ENCODE assay signal across 29 cellular contexts in genomic region chr1:243529512-243529911, GRCh38.
"Had no signal": no experiment of that assay in that cellular context is flagged by ENCODE, and none has a peak within 500 bp of the region (broad histone marks: within the 10 kb centered on the region; RNA-seq: fewer than 3 reads in every experiment).

No MANE protein-coding gene starts in this region.

- DNase-seq: hypothalamus; immature natural killer cell; kidney; left colon; left ventricle myocardium inferior; mesendoderm; naive B cell; nucleus accumbens; pancreas; posterior cingulate gyrus; retina; right cardiac atrium; sigmoid colon; small intestine; spleen; stimulated activated CD4-positive, alpha-beta T cell treated with anti-CD3 and anti-CD28 coated beads, Interleukin-4, amount 100 ng/mL, for 24 hours; stimulated activated naive CD4-positive, alpha-beta T cell treated with Interleukin-2 at 50 U/mL for 16 hours; stimulated activated naive CD8-positive, alpha-beta T cell treated with anti-CD3 and anti-CD28 coated beads, Interleukin-15, amount 100 ng/mL, for 72 hours; testis; thyroid gland; transverse colon; upper lobe of left lung had no signal

- H3K4me1 Mint-ChIP-seq: nephron had no signal

- H3K4me3 Mint-ChIP-seq: immature natural killer cell; mesothelial cell of epicardium; naive B cell; nephron; neural crest cell; stimulated activated memory B cell treated with anti-CD40 and anti-IgM and Interleukin-4, amounts not matched to agents 10 μg/mL and 1 μg/mL and 100 μg/mL, for 72 hours; stimulated activated naive CD8-positive, alpha-beta T cell treated with anti-CD3 and anti-CD28 coated beads, Interleukin-15, amount 100 ng/mL, for 72 hours had no signal

- H3K27me3 Mint-ChIP-seq: naive B cell; stimulated activated memory B cell treated with anti-CD40 and anti-IgM and Interleukin-4, amounts not matched to agents 10 μg/mL and 1 μg/mL and 100 μg/mL, for 72 hours; stimulated activated naive CD8-positive, alpha-beta T cell treated with anti-CD3 and anti-CD28 coated beads, Interleukin-15, amount 100 ng/mL, for 72 hours had no signal

- H3K4me1 ChIP-seq: left ventricle myocardium inferior, pancreas, prostate gland, spleen, testis, upper lobe of left lung, vagina had no signal

- H3K36me3 ChIP-seq: left ventricle myocardium inferior, pancreas, prostate gland, sigmoid colon, spleen, thyroid gland, transverse colon, upper lobe of left lung, vagina had no signal

- H3K4me3 ChIP-seq: left ventricle myocardium inferior, lung, pancreas, prostate gland, sigmoid colon, spleen, testis, thyroid gland, transverse colon, upper lobe of left lung, vagina had no signal

- H3K9me3 ChIP-seq: pancreas, prostate gland, sigmoid colon, testis, thyroid gland, transverse colon, upper lobe of left lung, vagina had no signal

- H3K9me3 Mint-ChIP-seq: immature natural killer cell, nephron had no signal

- ATAC-seq: left colon; pancreas; right cardiac atrium; stimulated activated memory B cell treated with anti-CD40 and anti-IgM and Interleukin-4, amounts not matched to agents 10 μg/mL and 1 μg/mL and 100 μg/mL, for 72 hours; stimulated activated naive CD8-positive, alpha-beta T cell treated with anti-CD3 and anti-CD28 coated beads, Interleukin-15, amount 100 ng/mL, for 72 hours had no signal

- H3K27me3 ChIP-seq: pancreas, sigmoid colon, spleen, testis, thyroid gland, transverse colon, upper lobe of left lung, vagina had no signal

- H3K27ac Mint-ChIP-seq: immature natural killer cell; mesothelial cell of epicardium; nephron; stimulated activated memory B cell treated with anti-CD40 and anti-IgM and Interleukin-4, amounts not matched to agents 10 μg/mL and 1 μg/mL and 100 μg/mL, for 72 hours; stimulated activated naive CD8-positive, alpha-beta T cell treated with anti-CD3 and anti-CD28 coated beads, Interleukin-15, amount 100 ng/mL, for 72 hours had no signal

- H3K27ac ChIP-seq: left ventricle myocardium inferior, pancreas, prostate gland, sigmoid colon, spleen, testis, thyroid gland, transverse colon, upper lobe of left lung, vagina had no signal
